18 cellular contexts compared by ENCODE assay signal in the genomic region with DNA sequence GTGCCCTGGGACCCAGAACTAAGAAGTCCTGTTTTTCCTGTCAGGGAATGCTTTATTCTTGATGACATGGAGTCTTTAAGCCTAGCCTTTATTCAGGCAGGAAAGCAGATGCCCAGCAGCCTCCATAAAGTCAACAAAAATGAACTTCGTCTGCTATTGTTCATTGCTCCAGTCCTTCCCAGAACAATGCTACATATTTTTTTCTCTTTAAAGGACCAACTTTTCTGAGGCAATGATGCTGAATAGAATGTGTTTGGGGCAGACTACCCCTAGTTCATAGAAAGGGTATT. TPM values are rescaled to one million over a fixed set of nuclear protein-coding genes. Genes with fewer than 3 reads are reported as not detected.
DNase-seq lines count a peak whose midpoint lies in the region; ATAC-seq and TF ChIP-seq lines count a peak whose summit lies in the region.
"Had no signal": no experiment of that assay in that cellular context is flagged by ENCODE, and none has a peak within 500 bp of the region (broad histone marks: within the 10 kb centered on the region; RNA-seq: fewer than 3 reads in every experiment).

No MANE protein-coding gene starts in this region.

- ATAC-seq in HG03571 (IDR thresholded peaks at IDR 0.05; ENCODE audit: unreplicated experiment): no peak

- H3K4me3 ChIP-seq in skeletal muscle tissue (ENCODE audit: low read length in 3 of 3): no peak overlapping the region
- H3K4me3 ChIP-seq: HAP-1, Peyer's patch, SJSA1 had no signal

- peaks cover 46% of the 10 kb centered on the region for H3K4me1 Mint-ChIP-seq in mesothelial cell of epicardium

- DNase-seq in caudate nucleus (lab: John Stamatoyannopoulos, UW) (no peak), mesothelial cell of epicardium (ENCODE audit: low spot score in 2 of 2, unreplicated experiment in 2 of 2) (no peak), NCI-H2171 treated with DMSO at 0.1 percent for 48 hours (lab: John Stamatoyannopoulos, UW) (no peak), NOMO-1 treated with DMSO at 0.1 percent for 48 hours (lab: John Stamatoyannopoulos, UW; ENCODE audit: unreplicated experiment) (no peak)
- DNase-seq in stimulated activated CD8-positive, alpha-beta memory T cell treated with anti-CD3 and anti-CD28 coated beads, Interleukin-4, amount 100 ng/mL, for 48 hours: no peak
- DNase-seq: activated CD4-positive, alpha-beta T cell treated with anti-CD3 and anti-CD28 coated beads, Interleukin-2, amount 50 U/mL, for 1 hour; activated gamma-delta T cell; CD4-positive, alpha-beta memory T cell; NCI-H1436; NCI-H774; Peyer's patch; stimulated activated CD4-positive, alpha-beta T cell treated with anti-CD3 and anti-CD28 coated beads, Interleukin-2, amount 100 ng/mL, for 24 hours had no signal

- TF ChIP-seq CTCF in C4-2B (conservative IDR thresholded peaks at IDR 0.05): no peak
- TF ChIP-seq CTCF in mesothelial cell of epicardium (IDR thresholded peaks at IDR 0.05; ENCODE audit: unreplicated experiment): no peak

- peaks cover 58 to 74% (median 68%) of the 10 kb centered on the region in 3 donors for H3K4me1 ChIP-seq in skeletal muscle tissue (ENCODE audit: control insufficient read depth in 3 of 3, insufficient read depth in 3 of 3, low read length in 3 of 3)
- H3K4me1 ChIP-seq: HAP-1, SJSA1 had no signal

- H3K27me3 Mint-ChIP-seq in mesothelial cell of epicardium (ENCODE audit: low read depth): no peaks in the 10 kb centered on the region
- H3K27me3 Mint-ChIP-seq: CD4-positive, alpha-beta memory T cell had no signal

- no peak overlapping the region for H3K4me3 Mint-ChIP-seq in mesothelial cell of epicardium
- H3K4me3 Mint-ChIP-seq: CD4-positive, alpha-beta memory T cell; T-helper 1 cell treated with Interleukin-12 subunit alpha and Interleukin-12 subunit beta and Interleukin-4 antibody, amounts not matched to agents 30 μg/mL and 1 μg/mL, for 36 hours had no signal

- H3K27ac ChIP-seq in C4-2B (peak overlapping the region; percentile 44; the same call in 1 of the 2 replicates), caudate nucleus (ENCODE audit: low read depth, low read length) (peak overlapping the region; percentile 41), skeletal muscle tissue (ENCODE audit: low read depth, low read length) (peak overlapping the region; percentile 94)
- H3K27ac ChIP-seq: SJSA1 had no signal

- H3K9me3 Mint-ChIP-seq in mesothelial cell of epicardium: no peaks in the 10 kb centered on the region
- H3K9me3 Mint-ChIP-seq: CD4-positive, alpha-beta memory T cell; T-helper 1 cell treated with Interleukin-12 subunit alpha and Interleukin-12 subunit beta and Interleukin-4 antibody, amounts not matched to agents 30 μg/mL and 1 μg/mL, for 36 hours had no signal

- peaks cover 0 to 2% (median 0%) of the 10 kb centered on the region in 3 donors for H3K36me3 ChIP-seq in skeletal muscle tissue (ENCODE audit: control insufficient read depth in 3 of 3, insufficient read depth in 3 of 3, low read length in 3 of 3)
- H3K36me3 ChIP-seq: HAP-1, Peyer's patch had no signal

- H3K27ac Mint-ChIP-seq in mesothelial cell of epicardium: peak overlapping the region; percentile 71
- H3K27ac Mint-ChIP-seq: T-helper 1 cell treated with Interleukin-12 subunit alpha and Interleukin-12 subunit beta and Interleukin-4 antibody, amounts not matched to agents 30 μg/mL and 1 μg/mL, for 36 hours had no signal

- no peaks in the 10 kb centered on the region for H3K36me3 Mint-ChIP-seq in mesothelial cell of epicardium
- H3K36me3 Mint-ChIP-seq: CD4-positive, alpha-beta memory T cell had no signal

- no peaks in the 10 kb centered on the region for H3K27me3 ChIP-seq in skeletal muscle tissue (ENCODE audit: control insufficient read depth in 3 of 3, insufficient read depth in 3 of 3, low read length in 3 of 3)
- H3K27me3 ChIP-seq: Peyer's patch, SJSA1 had no signal

- H3K9me3 ChIP-seq in skeletal muscle tissue (ENCODE audit: control insufficient read depth in 3 of 3, low read length in 3 of 3): no peaks in the 10 kb centered on the region
- H3K9me3 ChIP-seq: HAP-1, Peyer's patch, SJSA1 had no signal

- peak overlapping the region in 2 of 3 donors; percentile 28 to 35 for H3K9ac ChIP-seq in skeletal muscle tissue (ENCODE audit: low read depth in 1 of 3, low read length in 3 of 3)

RNA-seq across cellular contexts. Expression of gene PDCD4, which starts 47.6 kb away (rescaled TPM):
- total RNA-seq in mesothelial cell of epicardium (142 to 157 TPM (median 145 TPM) in 3 replicates), skeletal muscle tissue (90.3 TPM)

Comparison
In these comparisons a context has a peak if more than half of its experiments do, and no peak if none do; other contexts are left out.
1. H3K27ac ChIP-seq: peak in every context shown above with its lines; median percentile 94 in skeletal muscle tissue; 44 in C4-2B; 41 in caudate nucleus.